ENCODE assay signal across 8 cellular contexts in genomic region chr12:57693659-57694458, GRCh38. TPM values are rescaled to one million over a fixed set of nuclear protein-coding genes. Genes with fewer than 3 reads are reported as not detected.
DNase-seq lines count a peak whose midpoint lies in the region; ATAC-seq and TF ChIP-seq lines count a peak whose summit lies in the region.

OS9 (plus strand) TSS chr12:57694132; CDS start chr12:57694162, 30 bp downstream.

- H3K9me3 ChIP-seq in right atrium auricular region = peaks cover 0 to 4% of the 10 kb centered on the region in 2 donors
- no peaks in the 10 kb centered on the region for H3K9me3 ChIP-seq in psoas muscle
- H3K9me3 ChIP-seq in uterus = no peaks in the 10 kb centered on the region

- H3K27me3 ChIP-seq in right atrium auricular region = no peaks in the 10 kb centered on the region
- H3K27me3 ChIP-seq in psoas muscle (ENCODE audit: insufficient read depth in 3 of 3, low read length in 2 of 3) = peaks cover 0 to 6% (median 0%) of the 10 kb centered on the region in 3 donors
- no peaks in the 10 kb centered on the region for H3K27me3 ChIP-seq in uterus

- intact Hi-C loops in T-helper 1 cell treated with Interleukin-12 subunit alpha and Interleukin-12 subunit beta and Interleukin-4 antibody, amounts not matched to agents 30 ng/mL and 1 ng/mL, for 36 hours (cut with micrococcal nuclease) = loop anchor here (1.0 to 5.0 kb wide), 17 partner anchors 47 to 617 kb away; partner anchors contain the start of genes ATP23, B4GALNT1, CDK4 and CTDSP2
- intact Hi-C loops in psoas muscle (cut with DNase I) (loop anchor here in 1 of 2 donors (5.0 kb wide), 1 partner anchor 147 kb away; the partner anchor contains the start of gene DCTN2), uterus (cut with DNase I; ENCODE audit: low total_unique reads) (no loop called here)

- in situ Hi-C loops in GM13977 (cut with MboI; ENCODE audit: low pct_unique_long_range_greater_than_20kb, low sequenced_read_pairs, unreplicated experiment) = no loop called here

- H3K4me1 ChIP-seq in right atrium auricular region (peaks cover 0 to 12% of the 10 kb centered on the region in 2 donors), psoas muscle (peaks cover 10% of the 10 kb centered on the region), uterus (peaks cover 0 to 4% of the 10 kb centered on the region in 2 donors)

- H3K36me3 ChIP-seq in right atrium auricular region (peaks cover 20% of the 10 kb centered on the region), psoas muscle (ENCODE audit: insufficient read depth in 1 of 2, low read depth in 1 of 2) (peaks cover 14 to 34% of the 10 kb centered on the region in 2 donors), uterus (no peaks in the 10 kb centered on the region)

- TF ChIP-seq POLR2A in uterus (IDR thresholded peaks at IDR 0.05) = peak in 1 of 2 donors; percentile 51

- ATAC-seq in HG02884 (IDR thresholded peaks at IDR 0.05; ENCODE audit: unreplicated experiment) = peak; percentile 96
- peak; percentile 98 to 99 (median 98) for ATAC-seq in psoas muscle

- H3K4me3 ChIP-seq in right atrium auricular region (peak within 1 kb of the TSS; percentile 84 to 92), psoas muscle (peak within 1 kb of the TSS; percentile 89), uterus (peak within 1 kb of the TSS; percentile 87 to 99)

- DNase-seq in GM13977 (ENCODE audit: low spot score) = peak; percentile 93
- peak; percentile 99 for DNase-seq in NCI-H146 treated with DMSO at 0.1 percent for 48 hours (lab: John Stamatoyannopoulos, UW; ENCODE audit: unreplicated experiment)
- DNase-seq in right atrium auricular region (ENCODE audit: low spot score) = peak; percentile 99
- peak; percentile 91 to 95 for DNase-seq in psoas muscle
- DNase-seq in uterus = peak; percentile 95 to 99

- TF ChIP-seq CTCF in GM13977 (IDR thresholded peaks at IDR 0.05; ENCODE audit: extremely low read depth, insufficient read depth, missing control alignments) = peak; percentile 71
- peak; percentile 73 to 74 for TF ChIP-seq CTCF in right atrium auricular region (IDR thresholded peaks at IDR 0.05)
- peak; percentile 80 for TF ChIP-seq CTCF in psoas muscle (IDR thresholded peaks at IDR 0.05)
- TF ChIP-seq CTCF in uterus (IDR thresholded peaks at IDR 0.05) = peak; percentile 60 to 86 (median 84)

- WGBS in psoas muscle, 3 donors = 0% methylated on average over 45 of the region's 45 CpGs

- H3K27ac ChIP-seq in angular gyrus (ENCODE audit: low read depth, low read length) (peak within 1 kb of the TSS; percentile 67), right atrium auricular region (peak within 1 kb of the TSS; percentile 58 to 80), psoas muscle (peak within 1 kb of the TSS; percentile 88), uterus (peak within 1 kb of the TSS; percentile 58 to 83)

RNA-seq across cellular contexts. Expression of gene OS9, which starts in this region (rescaled TPM):
- 161 and 162 TPM in 2 replicates for total RNA-seq in T-helper 1 cell treated with Interleukin-12 subunit alpha and Interleukin-12 subunit beta and Interleukin-4 antibody, amounts not matched to agents 30 ng/mL and 1 ng/mL, for 36 hours
- total RNA-seq in right atrium auricular region = 100 to 1,000 TPM; 161 to 173 TPM
- total RNA-seq in psoas muscle = 10 to 100 TPM; 56.6 to 64.4 (median 61.5) TPM
- 10 to 100 TPM; 53.0 to 76.4 (median 74.6) TPM for polyA plus RNA-seq in psoas muscle
- 100 to 1,000 TPM; 189 to 339 (median 252) TPM for total RNA-seq in uterus

Comparison
In these comparisons a context has a peak if more than half of its experiments do, and no peak if none do; other contexts are left out.
1. Peak in every context shown above with its lines: DNase-seq, ATAC-seq, H3K4me3 ChIP-seq and H3K27ac ChIP-seq.